Comparison of ENCODE assay signal across 26 cellular contexts in genomic region chr2:5555636-5556035, GRCh38.
A peak's percentile ranks its signal among the peaks of the same experiment; 100 is the strongest.
DNase-seq lines count a peak whose midpoint lies in the region; ATAC-seq, FAIRE-seq and TF ChIP-seq lines count a peak whose summit lies in the region.
"Had no signal": no experiment of that assay in that cellular context is flagged by ENCODE, and none has a peak within 500 bp of the region (broad histone marks: within the 10 kb centered on the region; RNA-seq: fewer than 3 reads in every experiment).

No MANE protein-coding gene starts in this region.

- TF ChIP-seq CTCF in H1 (IDR thresholded peaks at IDR 0.05; ENCODE audit: control extremely low read depth in 1 of 3, insufficient read depth in 1 of 3, low read depth in 1 of 3, low read length in 3 of 3) (no peak), nephron progenitor cell (IDR thresholded peaks at IDR 0.05) (no peak), uterus (IDR thresholded peaks at IDR 0.05) (no peak)

- H2BK120ac ChIP-seq in H1 (replicated peaks; ENCODE audit: low read depth, low read length) (no peak overlapping the region), neuronal stem cell (ENCODE audit: low read depth, low read length) (no peak overlapping the region)

- no peak overlapping the region for H4K5ac ChIP-seq in H1 (ENCODE audit: insufficient read length, low read depth, low read length)

- H4K20me1 ChIP-seq in H1 (replicated peaks in 1 of 2; ENCODE audit: control insufficient read depth in 1 of 2, insufficient read depth in 2 of 2, low read length in 2 of 2), result no peaks in the 10 kb centered on the region
- H4K20me1 ChIP-seq: BLaER1 treated with 17β-estradiol and CSF1 and Interleukin-3, amounts not matched to agents 10 nM and 100 nM had no signal

- H4K8ac ChIP-seq in H1 (ENCODE audit: extremely low read depth, insufficient read depth, low read length) (no peak overlapping the region), neuronal stem cell (ENCODE audit: low read depth, low read length) (no peak overlapping the region)

- H2AFZ ChIP-seq in H1 (ENCODE audit: low read length) (0 out of 2 replicates have a peak overlapping the region, but pooled peaks have one; percentile 63), neuronal stem cell (ENCODE audit: low read length) (peak overlapping the region; percentile 56)

- H3K14ac ChIP-seq in H1 (ENCODE audit: insufficient read length), result no peak overlapping the region
- no peak overlapping the region for H3K14ac ChIP-seq in neuronal stem cell (ENCODE audit: low read length)

- H3K9ac ChIP-seq in H1 (replicated peaks in 1 of 4; ENCODE audit: extremely low read depth in 1 of 4, low read depth in 3 of 4, low read length in 3 of 4), result no peak overlapping the region
- H3K9ac ChIP-seq in neuronal stem cell (ENCODE audit: low read depth, low read length, poor library complexity), result no peak overlapping the region
- H3K9ac ChIP-seq: BLaER1 treated with 17β-estradiol and CSF1 and Interleukin-3, amounts not matched to agents 10 nM and 100 nM had no signal

- H2BK15ac ChIP-seq in H1 (ENCODE audit: low read length) (no peak overlapping the region), neuronal stem cell (ENCODE audit: low read length) (no peak overlapping the region)

- ATAC-seq in HG02610 (IDR thresholded peaks at IDR 0.05; ENCODE audit: unreplicated experiment) (no peak), HG02973 (IDR thresholded peaks at IDR 0.05; ENCODE audit: unreplicated experiment) (no peak)
- ATAC-seq: A549; CD8-positive, alpha-beta T cell; GM12878 had no signal

- no peak for FAIRE-seq in H1 (lab: Jason Lieb, UNC)
- FAIRE-seq: A549, D721Med, GM12878, GM12892, GM18507 had no signal

- H3K79me2 ChIP-seq in H1 (ENCODE audit: control insufficient read depth in 1 of 2, insufficient read depth in 2 of 2, low read length in 2 of 2), result no peaks in the 10 kb centered on the region

- H2BK5ac ChIP-seq in H1 (ENCODE audit: low read depth, low read length), result no peak overlapping the region
- no peak overlapping the region for H2BK5ac ChIP-seq in neuronal stem cell (ENCODE audit: low read length)

- WGBS in H1 (ENCODE audit: extremely low coverage in 1 of 2, insufficient coverage in 1 of 2, insufficient read length in 1 of 2, insufficient replicate concordance in 2 of 2, low coverage in 1 of 2, low lambda C conversion rate in 2 of 2, missing lambda C conversion rate in 1 of 2), 2 experiments, result 96% methylated on average over 11 of the region's 11 CpGs; no CpG with 5 or more reads in 1 of the 2 experiments
- WGBS in neuronal stem cell (ENCODE audit: extremely low coverage in 2 of 2, insufficient read length in 2 of 2, insufficient replicate concordance in 1 of 2), 2 donors, result no CpG with 5 or more reads among the region's 11 CpGs

- H3K27ac ChIP-seq in H1 (ENCODE audit: low read depth, low read length), result no peak overlapping the region
- no peak overlapping the region for H3K27ac ChIP-seq in neuronal stem cell (replicated peaks; ENCODE audit: low read length)
- no peak overlapping the region for H3K27ac ChIP-seq in uterus
- H3K27ac ChIP-seq: 22Rv1; A549; BLaER1 treated with 17β-estradiol and CSF1 and Interleukin-3, amounts not matched to agents 10 nM and 100 nM; C4-2B had no signal

- H3K4ac ChIP-seq in H1 (replicated peaks; ENCODE audit: insufficient read length, low read depth, low read length) (no peak overlapping the region), neuronal stem cell (ENCODE audit: low read length) (no peak overlapping the region)

- peaks cover 3% of the 10 kb centered on the region for H3K27me3 Mint-ChIP-seq in nephron progenitor cell (ENCODE audit: low read depth, poor library complexity)
- H3K27me3 Mint-ChIP-seq: B cell; CD4-positive, alpha-beta T cell had no signal

- TF ChIP-seq POLR2A in H1 (IDR thresholded peaks at IDR 0.05; ENCODE audit: control extremely low read depth in 1 of 2, low read depth in 2 of 2, low read length in 2 of 2) (no peak), uterus (IDR thresholded peaks at IDR 0.05) (no peak)

- H3K79me1 ChIP-seq in H1 (ENCODE audit: low read depth, low read length) (no peaks in the 10 kb centered on the region), neuronal stem cell (ENCODE audit: low read depth, low read length) (no peaks in the 10 kb centered on the region)

- H3K56ac ChIP-seq in H1 (replicated peaks; ENCODE audit: insufficient read length, low read depth, low read length), result no peak overlapping the region

- H3K27ac Mint-ChIP-seq in nephron progenitor cell, result peak overlapping the region; percentile 80
- H3K27ac Mint-ChIP-seq: B cell; CD4-positive, alpha-beta T cell; CD8-positive, alpha-beta T cell had no signal

- H3K4me1 Mint-ChIP-seq in nephron progenitor cell, result peaks cover 27% of the 10 kb centered on the region
- H3K4me1 Mint-ChIP-seq: B cell had no signal

- CTCF ChIA-PET in H1 (lab: Charles Lee; ENCODE audit: partially characterized antibody), result no interaction called here

- H3K18ac ChIP-seq in H1 (ENCODE audit: extremely low read depth, low read length) (no peak overlapping the region), neuronal stem cell (ENCODE audit: low read length) (no peak overlapping the region)

- H3K36me3 Mint-ChIP-seq in nephron progenitor cell (ENCODE audit: low read depth), result peaks cover 20% of the 10 kb centered on the region
- H3K36me3 Mint-ChIP-seq: CD8-positive, alpha-beta T cell had no signal

- peaks cover 59% of the 10 kb centered on the region for H3K9me3 Mint-ChIP-seq in nephron progenitor cell

- H2BK12ac ChIP-seq in H1 (ENCODE audit: low read depth, low read length) (no peak overlapping the region), neuronal stem cell (ENCODE audit: low read length) (no peak overlapping the region)

- H4K91ac ChIP-seq in H1 (replicated peaks; ENCODE audit: insufficient read length, low read length), result no peak overlapping the region
- no peak overlapping the region for H4K91ac ChIP-seq in neuronal stem cell (ENCODE audit: low read depth, low read length, poor library complexity)

- POLR2A ChIA-PET in H1 (lab: Charles Lee; ENCODE audit: partially characterized antibody), result no interaction called here

- peaks cover 8% of the 10 kb centered on the region; the same call in 1 of the 2 replicates for H3K23me2 ChIP-seq in H1 (ENCODE audit: low read depth, low read length)

- intact Hi-C loops in uterus (cut with DNase I; ENCODE audit: low total_unique reads), result no loop called here

- H2AK5ac ChIP-seq in H1 (ENCODE audit: low read depth, low read length) (no peak overlapping the region), neuronal stem cell (ENCODE audit: low read depth, low read length) (no peak overlapping the region)

- H3K4me2 ChIP-seq in H1 (ENCODE audit: insufficient read depth in 1 of 2, low read depth in 2 of 2, low read length in 2 of 2) (no peak overlapping the region), neuronal stem cell (ENCODE audit: insufficient read depth, low read length, poor library complexity, severe bottlenecking) (no peak overlapping the region)
- H3K4me2 ChIP-seq: A549; BLaER1 treated with 17β-estradiol and CSF1 and Interleukin-3, amounts not matched to agents 10 nM and 100 nM had no signal

- H3K4me1 ChIP-seq in H1 (replicated peaks in 1 of 4; ENCODE audit: control insufficient read depth in 3 of 4, insufficient read depth in 4 of 4, low read length in 3 of 4) (no peaks in the 10 kb centered on the region), neuronal stem cell (ENCODE audit: control insufficient read depth in 2 of 2, insufficient read depth in 1 of 2, low read depth in 1 of 2, low read length in 2 of 2) (peaks cover 0 to 2% of the 10 kb centered on the region in 2 donors), uterus (no peaks in the 10 kb centered on the region)
- H3K4me1 ChIP-seq: A549; BLaER1 treated with 17β-estradiol and CSF1 and Interleukin-3, amounts not matched to agents 10 nM and 100 nM; Caco-2 had no signal

- no peak overlapping the region for H2BK20ac ChIP-seq in H1 (ENCODE audit: low read length)

- DNase-seq in DMS53 (lab: John Stamatoyannopoulos, UW) (peak; percentile 34), DMS53 treated with DMSO at 0.1 percent for 48 hours (lab: John Stamatoyannopoulos, UW; ENCODE audit: unreplicated experiment) (no peak), H1 (ENCODE audit: low read depth in 1 of 2, low spot score in 2 of 2) (no peak), nephron progenitor cell (no peak), neuronal stem cell (ENCODE audit: low spot score) (no peak), uterus (no peak)
- DNase-seq: AML-193; Caco-2; Calu3; CD4-positive, alpha-beta T cell; CD8-positive, alpha-beta T cell; DMS79; DND-41; EL; GDM1 had no signal

- TF ChIP-seq RAD21 in H1 (IDR thresholded peaks at IDR 0.05 in 1 of 2, conservative IDR thresholded peaks at IDR 0.05 in 1 of 2; ENCODE audit: low read depth in 2 of 2, low read length in 2 of 2), result no peak

- H3K36me3 ChIP-seq in H1 (ENCODE audit: control insufficient read depth in 2 of 4, insufficient read depth in 4 of 4, low read length in 3 of 4) (no peaks in the 10 kb centered on the region), neuronal stem cell (replicated peaks in 1 of 2; ENCODE audit: control insufficient read depth in 2 of 2, insufficient read depth in 2 of 2, low read length in 2 of 2) (no peaks in the 10 kb centered on the region), uterus (no peaks in the 10 kb centered on the region)
- H3K36me3 ChIP-seq: BLaER1 treated with 17β-estradiol and CSF1 and Interleukin-3, amounts not matched to agents 10 nM and 100 nM had no signal

- peaks cover 0 to 2% of the 10 kb centered on the region in 2 experiments; a peak in 1 of 4 replicates for H3K9me3 ChIP-seq in H1 (ENCODE audit: insufficient read depth in 2 of 2, low read depth in 1 of 2, low read length in 1 of 2)
- H3K9me3 ChIP-seq in neuronal stem cell (replicated peaks in 1 of 2; ENCODE audit: control insufficient read depth in 2 of 2, insufficient read depth in 1 of 2, low read depth in 1 of 2, low read length in 2 of 2), result no peaks in the 10 kb centered on the region
- no peaks in the 10 kb centered on the region for H3K9me3 ChIP-seq in uterus
- H3K9me3 ChIP-seq: A549, Caco-2 had no signal

- no peak for TF ChIP-seq EP300 in H1 (IDR thresholded peaks at IDR 0.05; ENCODE audit: borderline replicate concordance in 1 of 2, low read depth in 2 of 2, low read length in 2 of 2)

- H3K23ac ChIP-seq in H1 (ENCODE audit: insufficient read length) (no peak overlapping the region), neuronal stem cell (ENCODE audit: low read depth, low read length, poor library complexity) (no peak overlapping the region)

- H3K27me3 ChIP-seq in H1 (replicated peaks in 1 of 4; ENCODE audit: control insufficient read depth in 3 of 4, extremely low read depth in 1 of 4, insufficient read depth in 3 of 4, low read length in 3 of 4), result no peaks in the 10 kb centered on the region
- H3K27me3 ChIP-seq in neuronal stem cell (ENCODE audit: control insufficient read depth in 3 of 3, insufficient read depth in 3 of 3, low read depth in 1 of 3, low read length in 3 of 3), result no peaks in the 10 kb centered on the region
- H3K27me3 ChIP-seq in uterus, result no peaks in the 10 kb centered on the region
- H3K27me3 ChIP-seq: BLaER1 treated with 17β-estradiol and CSF1 and Interleukin-3, amounts not matched to agents 10 nM and 100 nM had no signal

- H3K4me3 Mint-ChIP-seq in nephron progenitor cell, result no peak overlapping the region
- H3K4me3 Mint-ChIP-seq: B cell; CD4-positive, alpha-beta T cell; CD8-positive, alpha-beta T cell had no signal

- no peak overlapping the region for H3K4me3 ChIP-seq in H1 (ENCODE audit: extremely low read depth in 1 of 4, insufficient read depth in 2 of 4, low read depth in 3 of 4, low read length in 4 of 4)
- no peak overlapping the region for H3K4me3 ChIP-seq in neuronal stem cell (ENCODE audit: low read length in 2 of 2)
- H3K4me3 ChIP-seq in uterus, result no peak overlapping the region
- H3K4me3 ChIP-seq: A549; BLaER1 treated with 17β-estradiol and CSF1 and Interleukin-3, amounts not matched to agents 10 nM and 100 nM; GM12878 had no signal
